9 cellular contexts compared by ENCODE assay signal in the genomic region with DNA sequence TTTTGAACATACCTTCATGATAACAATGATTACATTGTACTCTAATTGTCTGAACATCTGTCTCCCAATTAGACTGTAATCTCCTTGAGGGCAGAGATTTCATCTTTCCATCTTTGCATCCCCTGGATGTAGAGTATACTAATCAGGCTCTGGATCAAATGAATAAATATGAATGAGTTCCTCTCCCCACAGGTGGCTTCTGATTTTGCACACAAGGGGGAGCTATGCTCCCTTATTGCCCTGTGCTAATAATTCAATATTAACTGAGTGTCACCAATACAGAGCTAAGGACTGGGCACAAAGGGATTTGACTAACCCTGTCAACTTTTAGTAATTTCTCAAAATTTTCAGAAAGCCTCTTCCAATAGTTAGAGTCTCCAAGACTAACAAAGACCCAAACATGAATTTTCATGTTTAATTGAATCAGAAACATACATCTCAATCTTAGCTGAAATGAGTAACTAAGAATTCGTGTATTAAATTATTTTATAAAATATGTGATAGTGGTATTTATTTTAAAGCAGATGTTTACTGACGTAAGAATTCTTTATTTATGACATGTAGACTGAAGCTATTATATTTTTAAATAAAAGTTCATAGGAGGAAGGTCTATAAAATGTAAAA. TPM values are rescaled to one million over a fixed set of nuclear protein-coding genes. Genes with fewer than 3 reads are reported as not detected.
DNase-seq lines count a peak whose midpoint lies in the region; ATAC-seq and TF ChIP-seq lines count a peak whose summit lies in the region.
"Had no signal": no experiment of that assay in that cellular context is flagged by ENCODE, and none has a peak within 500 bp of the region (broad histone marks: within the 10 kb centered on the region; RNA-seq: fewer than 3 reads in every experiment).

No MANE protein-coding gene starts in this region.

- no peaks in the 10 kb centered on the region for H3K36me3 Mint-ChIP-seq in Caco-2 (ENCODE audit: insufficient read depth, unreplicated experiment)

- no peak overlapping the region for H3K27ac Mint-ChIP-seq in Caco-2 (ENCODE audit: unreplicated experiment)
- H3K27ac Mint-ChIP-seq: T-helper 1 cell treated with Interleukin-12 subunit alpha and Interleukin-12 subunit beta and Interleukin-4 antibody, amounts not matched to agents 30 μg/mL and 1 μg/mL, for 36 hours had no signal

- H3K27ac ChIP-seq in stomach = no peak overlapping the region

- H3K27me3 Mint-ChIP-seq in Caco-2 (ENCODE audit: insufficient read depth, unreplicated experiment) = no peaks in the 10 kb centered on the region

- intact Hi-C loops in Caco-2 (cut with micrococcal nuclease; ENCODE audit: unreplicated experiment) = no loop called here
- intact Hi-C loops in stomach (cut with DNase I; ENCODE audit: low total_unique reads) = no loop called here

- in situ Hi-C loops in HAP-1 (cut with MboI; ENCODE audit: low sequenced_read_pairs) = no loop called here

- WGBS in stomach, 5 donors = 51 to 73% (median 69%) methylated on average over 2 of the region's 2 CpGs

- ATAC-seq in esophagus mucosa = peak; percentile 13
- ATAC-seq in GM19395 (IDR thresholded peaks at IDR 0.05; ENCODE audit: unreplicated experiment) = no peak

- CTCF ChIA-PET in Caco-2 (lab: Charles Lee) = interaction anchor here (0.7 to 1.7 kb wide), 7 partner anchors 8 to 41 kb away, joined by 3 to 10 read pairs (median 4); no protein-coding TSS in a partner anchor

- H3K27me3 ChIP-seq in Caco-2 (replicated peaks; ENCODE audit: control insufficient read depth, insufficient read depth, low read length) (no peaks in the 10 kb centered on the region), HAP-1 (ENCODE audit: low read depth) (peaks cover 24% of the 10 kb centered on the region), stomach (peaks cover 8 to 69% (median 24%) of the 10 kb centered on the region in 3 donors)

- DNase-seq in Caco-2 (peak in 1 of 2 experiments; percentile 29), HAP-1 (ENCODE audit: low spot score in 2 of 2) (peak; percentile 24 to 52), T follicular helper cell (ENCODE audit: low read depth) (peak; percentile 34), stomach (peak; percentile 60), HPDE6-E6E7 (ENCODE audit: extremely low spot score) (no peak), NCI-H1930 (lab: John Stamatoyannopoulos, UW) (no peak)

- H3K4me1 Mint-ChIP-seq in Caco-2 (ENCODE audit: low read depth, unreplicated experiment) = peaks cover 25% of the 10 kb centered on the region

- H3K4me1 ChIP-seq in Caco-2 (peaks cover 17% of the 10 kb centered on the region; the same call in 1 of the 2 replicates), HAP-1 (no peaks in the 10 kb centered on the region), stomach (peaks cover 8 to 38% (median 17%) of the 10 kb centered on the region in 4 donors)

- H3K4me3 ChIP-seq in Caco-2 (ENCODE audit: low read depth, low read length) (no peak overlapping the region), HAP-1 (no peak overlapping the region), stomach (no peak overlapping the region)

- H3K36me3 ChIP-seq in Caco-2 (ENCODE audit: control insufficient read depth, insufficient read depth, low read length) = no peaks in the 10 kb centered on the region
- H3K36me3 ChIP-seq in HAP-1 (replicated peaks) = no peaks in the 10 kb centered on the region
- no peaks in the 10 kb centered on the region for H3K36me3 ChIP-seq in stomach

- H3K9me3 Mint-ChIP-seq in Caco-2 (ENCODE audit: unreplicated experiment) = peaks cover 12% of the 10 kb centered on the region
- H3K9me3 Mint-ChIP-seq: T-helper 1 cell treated with Interleukin-12 subunit alpha and Interleukin-12 subunit beta and Interleukin-4 antibody, amounts not matched to agents 30 μg/mL and 1 μg/mL, for 36 hours had no signal

- BruUV-seq in Caco-2 (replicated peaks; lab: Mats Ljungman, UMichigan) = no TSS peak

- H3K9me3 ChIP-seq in Caco-2 (no peaks in the 10 kb centered on the region), HAP-1 (no peaks in the 10 kb centered on the region), stomach (no peaks in the 10 kb centered on the region)

- TF ChIP-seq CTCF in Caco-2 (IDR thresholded peaks at IDR 0.05; ENCODE audit: insufficient read depth in 1 of 2, low read depth in 1 of 2, low read length in 1 of 2, severe bottlenecking in 1 of 2, unreplicated experiment in 1 of 2) (peak; percentile 30 to 63), stomach (IDR thresholded peaks at IDR 0.05) (peak in 5 of 7 experiments; percentile 7 to 65 (median 51))

- no peak for TF ChIP-seq POLR2A in stomach (IDR thresholded peaks at IDR 0.05)

- no peak overlapping the region for H3K4me3 Mint-ChIP-seq in Caco-2 (ENCODE audit: unreplicated experiment)
- H3K4me3 Mint-ChIP-seq: T-helper 1 cell treated with Interleukin-12 subunit alpha and Interleukin-12 subunit beta and Interleukin-4 antibody, amounts not matched to agents 30 μg/mL and 1 μg/mL, for 36 hours had no signal

- POLR2A ChIA-PET in Caco-2 (lab: Charles Lee) = no interaction called here

- no peak for TF ChIP-seq EP300 in stomach (IDR thresholded peaks at IDR 0.05)

RNA-seq across cellular contexts. Expression of gene DUOXA1, which starts 3.0 kb away (rescaled TPM):
- total RNA-seq in Caco-2 (2022) = 0.39 TPM in 1 of 2 replicates, not detected in the other
- 131 TPM for total RNA-seq in esophagus mucosa
- total RNA-seq in stomach = 10 to 100 TPM in 3 of 5 donors, 1 to 10 TPM in 1, not detected in 1; 2.4 to 29.6 (median 18.8) TPM
- polyA plus RNA-seq in stomach = 10 to 100 TPM; 26.4 to 96.7 (median 27.1) TPM

RNA-seq across cellular contexts. Expression of gene DUOX1, which starts 3.1 kb away (rescaled TPM):
- 0.14 and 0.56 TPM in 2 replicates for total RNA-seq in Caco-2 (2022)
- total RNA-seq in esophagus mucosa = 114 TPM
- total RNA-seq in stomach = 100 to 1,000 TPM in 2 of 5 donors, 10 to 100 TPM in 1, 1 to 10 TPM in 1, not detected in 1; 2.9 to 114 (median 87.8) TPM
- 10 to 100 TPM; 16.3 to 62.6 (median 32.3) TPM for polyA plus RNA-seq in stomach

RNA-seq across cellular contexts. Expression of gene DUOXA2, which starts 12.5 kb away (rescaled TPM):
- 1.5 and 1.6 TPM in 2 replicates for total RNA-seq in Caco-2 (2022)
- total RNA-seq in esophagus mucosa = 10.4 TPM
- 100 to 1,000 TPM in 1 of 5 donors, 10 to 100 TPM in 2, 1 to 10 TPM in 1, not detected in 1; 1.3 to 119 (median 28.0) TPM for total RNA-seq in stomach
- polyA plus RNA-seq in stomach = 10 to 100 TPM in 2 of 3 donors, 1 to 10 TPM in 1; 8.9 to 43.3 (median 25.0) TPM

RNA-seq across cellular contexts. Expression of gene DUOX2, which starts 12.7 kb away (rescaled TPM):
- total RNA-seq in Caco-2 (2022) (6.9 and 8.3 TPM in 2 replicates), esophagus mucosa (29.3 TPM), stomach (100 to 1,000 TPM in 2 of 5 donors, 10 to 100 TPM in 2, 1 to 10 TPM in 1; 1.2 to 445 (median 94.9) TPM)
- polyA plus RNA-seq in stomach = 10 to 100 TPM in 2 of 3 donors, 1 to 10 TPM in 1; 6.4 to 22.9 (median 21.1) TPM

Comparison
In these comparisons a context has a peak if more than half of its experiments do, and no peak if none do; other contexts are left out.
1. DNase-seq: peak in HAP-1 (2 of 2), T follicular helper cell (single experiment) and stomach (single experiment); none in HPDE6-E6E7 (single experiment) and NCI-H1930 (0 of 2).